Comparison of ENCODE assay signal across 27 cellular contexts in genomic region chr14:102602421-102603292, GRCh38. TPM values are rescaled to one million over a fixed set of nuclear protein-coding genes. Genes with fewer than 3 reads are reported as not detected.
DNase-seq lines count a peak whose midpoint lies in the region; TF ChIP-seq lines count a peak whose summit lies in the region.
"Had no signal": no experiment of that assay in that cellular context is flagged by ENCODE, and none has a peak within 500 bp of the region (broad histone marks: within the 10 kb centered on the region; RNA-seq: fewer than 3 reads in every experiment).

No MANE protein-coding gene starts in this region.

- peaks cover 47% of the 10 kb centered on the region for H3K36me3 Mint-ChIP-seq in nephron progenitor cell (ENCODE audit: low read depth)

- H3K4me1 ChIP-seq in A673 (ENCODE audit: insufficient read depth, low read length, poor library complexity, severe bottlenecking) (peaks cover 28% of the 10 kb centered on the region), Loucy (ENCODE audit: insufficient read depth, low read length, poor library complexity, severe bottlenecking) (peaks cover 26% of the 10 kb centered on the region), SJCRH30 (peaks cover 15% of the 10 kb centered on the region)
- H3K4me1 ChIP-seq: parathyroid adenoma had no signal

- H3K4me3 ChIP-seq in A673 (ENCODE audit: low read depth, low read length, poor library complexity, severe bottlenecking): no peak overlapping the region
- no peak overlapping the region for H3K4me3 ChIP-seq in Loucy (ENCODE audit: low read length, poor library complexity, severe bottlenecking)
- H3K4me3 ChIP-seq in epithelial cell of esophagus (ENCODE audit: low read length): no peak overlapping the region
- no peak overlapping the region for H3K4me3 ChIP-seq in SJCRH30
- H3K4me3 ChIP-seq: GM12878, heart left ventricle had no signal

- peak overlapping the region; percentile 48 for H3K4me2 ChIP-seq in Loucy (ENCODE audit: low read depth, low read length, poor library complexity, severe bottlenecking)
- H3K4me2 ChIP-seq: KMS-11 had no signal

- H2AFZ ChIP-seq in Loucy (ENCODE audit: low read length): no peak overlapping the region
- H2AFZ ChIP-seq: parathyroid adenoma had no signal

- H4K20me1 ChIP-seq in Loucy (ENCODE audit: insufficient read depth, low read length, poor library complexity, severe bottlenecking): peaks cover 74% of the 10 kb centered on the region

- no peaks in the 10 kb centered on the region for H3K9me2 ChIP-seq in Loucy (replicated peaks; ENCODE audit: low read depth, low read length)

- H3K9me3 Mint-ChIP-seq in nephron progenitor cell: peaks cover 5% of the 10 kb centered on the region
- H3K9me3 Mint-ChIP-seq: CD4-positive, CD25-positive, alpha-beta regulatory T cell; stimulated activated naive CD8-positive, alpha-beta T cell treated with anti-CD3 and anti-CD28 coated beads, Interleukin-15, Interleukin-2, amounts not matched to agents 100 ng/mL and 50 ng/mL, for 24 hours; T-helper 1 cell treated with Interleukin-12 subunit alpha and Interleukin-12 subunit beta and Interleukin-4 antibody, amounts not matched to agents 30 μg/mL and 1 μg/mL, for 36 hours had no signal

- H3K27ac ChIP-seq in A673 (ENCODE audit: low read depth, low read length, poor library complexity, severe bottlenecking) (peak overlapping the region; percentile 59), SJCRH30 (no peak overlapping the region)
- H3K27ac ChIP-seq: heart left ventricle, KMS-11, parathyroid adenoma, WERI-Rb-1 had no signal

- CTCF ChIA-PET in A673 (lab: Charles Lee): no interaction called here

- H3K27me3 ChIP-seq in A673 (replicated peaks; ENCODE audit: insufficient read depth, low read depth, low read length, poor library complexity) (no peaks in the 10 kb centered on the region), Loucy (ENCODE audit: insufficient read depth, low read length, poor library complexity, severe bottlenecking) (no peaks in the 10 kb centered on the region), SJCRH30 (no peaks in the 10 kb centered on the region)
- H3K27me3 ChIP-seq: heart left ventricle had no signal

- intact Hi-C loops in A673 (cut with micrococcal nuclease; ENCODE audit: unreplicated experiment): no loop called here

- no TSS peak for BruUV-seq in A673 (replicated peaks; lab: Mats Ljungman, UMichigan)

- peak overlapping the region; percentile 77 for H3K27ac Mint-ChIP-seq in nephron progenitor cell
- H3K27ac Mint-ChIP-seq: stimulated activated naive CD8-positive, alpha-beta T cell treated with anti-CD3 and anti-CD28 coated beads, Interleukin-15, Interleukin-2, amounts not matched to agents 100 ng/mL and 50 ng/mL, for 24 hours; T-helper 1 cell treated with Interleukin-12 subunit alpha and Interleukin-12 subunit beta and Interleukin-4 antibody, amounts not matched to agents 30 μg/mL and 1 μg/mL, for 36 hours had no signal

- H3K36me3 ChIP-seq in A673 (ENCODE audit: insufficient read depth, low read length, poor library complexity, severe bottlenecking) (peaks cover 31% of the 10 kb centered on the region), Loucy (ENCODE audit: insufficient read depth, low read length) (no peaks in the 10 kb centered on the region), SJCRH30 (0 out of 2 replicates have a peak, but pooled peaks cover 9% of the 10 kb centered on the region)

- TF ChIP-seq CTCF in A673 (conservative IDR thresholded peaks at IDR 0.05; ENCODE audit: low read depth, low read length) (no peak), Loucy (conservative IDR thresholded peaks at IDR 0.05; ENCODE audit: low read length) (no peak), epithelial cell of esophagus (IDR thresholded peaks at IDR 0.05; ENCODE audit: insufficient read depth, low read depth, low read length, missing control alignments) (no peak), nephron progenitor cell (IDR thresholded peaks at IDR 0.05) (no peak)

- H3F3A ChIP-seq in Loucy (ENCODE audit: low read depth): no peaks in the 10 kb centered on the region

- H3K9me3 ChIP-seq in A673 (ENCODE audit: low read depth, low read length, poor library complexity, severe bottlenecking) (no peaks in the 10 kb centered on the region), Loucy (ENCODE audit: insufficient read depth, low read depth, low read length) (no peaks in the 10 kb centered on the region), SJCRH30 (replicated peaks) (no peaks in the 10 kb centered on the region)
- H3K9me3 ChIP-seq: heart left ventricle had no signal

- DNase-seq in A673 (ENCODE audit: low spot score) (no peak), epithelial cell of esophagus (ENCODE audit: low read depth) (peak; percentile 39), nephron progenitor cell (no peak), AG20443 (ENCODE audit: low spot score) (no peak), SJCRH30 (no peak), NCI-H82 treated with DMSO at 0.1 percent for 48 hours (lab: John Stamatoyannopoulos, UW; ENCODE audit: unreplicated experiment) (no peak), ecto neural progenitor cell (ENCODE audit: low spot score) (no peak)
- DNase-seq: activated CD4-positive, alpha-beta T cell treated with anti-CD3 and anti-CD28 coated beads, Interleukin-2, amount 50 U/mL, for 48 hours; activated naive CD4-positive, alpha-beta T cell treated with anti-CD3 and anti-CD28 coated beads, Interleukin-2, amount 50 U/mL, for 16 hours; aorta; CD4-positive, CD25-positive, alpha-beta regulatory T cell; cerebellar nuclear complex; DMS 273 treated with DMSO at 0.1 percent for 48 hours; effector CD8-positive, alpha-beta T cell; GF-D8; heart left ventricle; NCI-H1048; NCI-H2081; NCI-H510A; stimulated activated CD4-positive, alpha-beta T cell treated with anti-CD3 and anti-CD28 coated beads, Interleukin-2, amount 100 ng/mL, for 24 hours; WERI-Rb-1 had no signal

- H3K4me3 Mint-ChIP-seq in nephron progenitor cell: no peak overlapping the region
- H3K4me3 Mint-ChIP-seq: stimulated activated naive CD8-positive, alpha-beta T cell treated with anti-CD3 and anti-CD28 coated beads, Interleukin-15, Interleukin-2, amounts not matched to agents 100 ng/mL and 50 ng/mL, for 24 hours; T-helper 1 cell treated with Interleukin-12 subunit alpha and Interleukin-12 subunit beta and Interleukin-4 antibody, amounts not matched to agents 30 μg/mL and 1 μg/mL, for 36 hours had no signal

- peaks cover 27% of the 10 kb centered on the region for H3K4me1 Mint-ChIP-seq in nephron progenitor cell

- POLR2A ChIA-PET in A673 (lab: Charles Lee; ENCODE audit: low non-redundant PET): interaction anchor here (0.9 kb wide), 1 partner anchor 44 kb away, joined by 14 read pairs; no protein-coding TSS in a partner anchor

- no peaks in the 10 kb centered on the region for H3K27me3 Mint-ChIP-seq in nephron progenitor cell (ENCODE audit: low read depth, poor library complexity)
- H3K27me3 Mint-ChIP-seq: CD4-positive, CD25-positive, alpha-beta regulatory T cell; stimulated activated naive CD8-positive, alpha-beta T cell treated with anti-CD3 and anti-CD28 coated beads, Interleukin-15, Interleukin-2, amounts not matched to agents 100 ng/mL and 50 ng/mL, for 24 hours had no signal

- H3K9ac ChIP-seq in Loucy (ENCODE audit: low read depth, low read length, poor library complexity, severe bottlenecking): no peak overlapping the region
- H3K9ac ChIP-seq: KMS-11, parathyroid adenoma had no signal

- peaks cover 98% of the 10 kb centered on the region for H3K79me2 ChIP-seq in Loucy (ENCODE audit: insufficient read depth, low read length)

RNA-seq across cellular contexts. Expression of gene RCOR1, which starts 10.2 kb away (rescaled TPM):
- 97.8 and 102 TPM in 2 replicates for total RNA-seq in A673 (2021)
- 16.7 and 18.2 TPM in 2 replicates for total RNA-seq in SJCRH30 (2014; rRNA removed; shearing (Covaris generic))
